Comparison of ENCODE assay signal across 8 cellular contexts in the genomic region with DNA sequence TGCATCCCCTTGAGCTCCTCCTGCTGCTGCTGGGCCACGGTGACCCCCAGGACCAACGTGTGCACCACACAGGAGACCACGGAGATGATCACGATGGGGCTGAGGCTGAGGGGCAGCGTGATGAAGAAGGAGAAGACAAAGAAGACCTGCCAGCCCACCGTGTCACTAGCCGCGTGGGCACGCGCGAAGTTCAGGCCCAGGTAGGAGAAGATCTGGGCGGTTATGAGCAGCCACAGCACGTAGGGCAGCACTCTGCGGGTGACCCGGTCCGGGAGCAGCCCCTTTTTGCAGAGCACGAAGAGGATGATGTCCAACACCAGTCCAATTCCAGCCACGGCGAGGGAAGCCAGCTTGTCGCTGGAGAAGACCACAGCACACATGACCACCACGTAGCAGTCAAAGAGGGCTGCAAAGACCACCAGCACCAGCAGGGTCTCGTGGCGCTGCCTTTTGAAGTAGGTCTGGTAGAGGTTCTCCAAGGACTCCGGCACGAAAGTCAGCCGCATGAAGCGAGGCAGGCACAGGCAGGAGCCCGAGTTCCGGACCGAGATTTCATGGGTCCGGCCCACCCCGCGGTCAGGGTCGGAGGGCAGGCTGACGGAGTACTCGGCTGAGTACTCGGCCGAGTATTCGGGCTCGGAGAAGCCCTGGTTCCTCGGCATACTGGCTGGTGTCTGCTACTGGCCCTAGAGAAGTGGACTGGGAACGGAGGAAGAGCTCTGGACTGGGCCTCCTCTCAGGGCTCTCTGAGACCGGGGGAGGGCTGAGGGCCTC.
DNase-seq lines count a peak whose midpoint lies in the region; ATAC-seq and TF ChIP-seq lines count a peak whose summit lies in the region.

No MANE protein-coding gene starts in this region.

- peak overlapping the region; percentile 35 to 67 for H3K9ac ChIP-seq in mucosa of rectum (ENCODE audit: low read depth in 1 of 2, low read length in 2 of 2)

- no peaks in the 10 kb centered on the region for H3K27me3 Mint-ChIP-seq in stimulated activated naive CD8-positive, alpha-beta T cell treated with anti-CD3 and anti-CD28 coated beads, Interleukin-15, Interleukin-2, amounts not matched to agents 100 ng/mL and 50 ng/mL, for 24 hours

- peak overlapping the region; percentile 47 for H3K27ac Mint-ChIP-seq in stimulated activated naive CD8-positive, alpha-beta T cell treated with anti-CD3 and anti-CD28 coated beads, Interleukin-15, Interleukin-2, amounts not matched to agents 100 ng/mL and 50 ng/mL, for 24 hours

- H3K4me1 ChIP-seq in mucosa of rectum (ENCODE audit: control insufficient read depth in 2 of 2, insufficient read depth in 2 of 2, low read length in 2 of 2), result peaks cover 21 to 27% of the 10 kb centered on the region in 2 donors

- H3K36me3 Mint-ChIP-seq in stimulated activated naive CD8-positive, alpha-beta T cell treated with anti-CD3 and anti-CD28 coated beads, Interleukin-15, Interleukin-2, amounts not matched to agents 100 ng/mL and 50 ng/mL, for 24 hours (ENCODE audit: low read depth), result peaks cover 27% of the 10 kb centered on the region

- no peaks in the 10 kb centered on the region for H3K9me3 Mint-ChIP-seq in stimulated activated naive CD8-positive, alpha-beta T cell treated with anti-CD3 and anti-CD28 coated beads, Interleukin-15, Interleukin-2, amounts not matched to agents 100 ng/mL and 50 ng/mL, for 24 hours

- peak overlapping the region; percentile 94 for H3K4me3 Mint-ChIP-seq in stimulated activated naive CD8-positive, alpha-beta T cell treated with anti-CD3 and anti-CD28 coated beads, Interleukin-15, Interleukin-2, amounts not matched to agents 100 ng/mL and 50 ng/mL, for 24 hours

- no peak for DNase-seq in stimulated activated naive CD8-positive, alpha-beta T cell treated with anti-CD3 and anti-CD28 coated beads, Interleukin-15, Interleukin-2, amounts not matched to agents 100 U/mL and 50 U/mL, for 24 hours
- DNase-seq in brain microvascular endothelial cell, result no peak
- DNase-seq in NCI-H82 treated with DMSO at 0.1 percent for 48 hours (lab: John Stamatoyannopoulos, UW; ENCODE audit: unreplicated experiment), result no peak
- DNase-seq in activated CD4-positive, CD25-positive, alpha-beta regulatory T cell (lab: John Stamatoyannopoulos, UW), result no peak
- no peak for DNase-seq in NCI-H69 (lab: John Stamatoyannopoulos, UW)

- H3K36me3 ChIP-seq in brain microvascular endothelial cell (replicated peaks) (no peaks in the 10 kb centered on the region), mucosa of rectum (ENCODE audit: control insufficient read depth in 2 of 2, insufficient read depth in 2 of 2, low read length in 2 of 2) (no peaks in the 10 kb centered on the region)

- in situ Hi-C loops in brain microvascular endothelial cell (cut with HindIII; ENCODE audit: low pct_ligation_motif_present, low sequenced_read_pairs), result no loop called here

- H3K9me3 ChIP-seq in mucosa of rectum (ENCODE audit: control insufficient read depth in 2 of 2, low read length in 2 of 2), result no peaks in the 10 kb centered on the region

- no peak for TF ChIP-seq CTCF in brain microvascular endothelial cell (IDR thresholded peaks at IDR 0.05; ENCODE audit: low read depth, low read length, missing control alignments)

- H3K4me3 ChIP-seq in brain microvascular endothelial cell (ENCODE audit: low read depth, low read length), result peak overlapping the region; percentile 61
- peak overlapping the region; percentile 58 to 76 for H3K4me3 ChIP-seq in mucosa of rectum (ENCODE audit: low read length in 2 of 2)

- no peaks in the 10 kb centered on the region for H3K27me3 ChIP-seq in brain microvascular endothelial cell (replicated peaks)
- no peaks in the 10 kb centered on the region for H3K27me3 ChIP-seq in mucosa of rectum (ENCODE audit: control insufficient read depth in 2 of 2, insufficient read depth in 2 of 2, low read length in 2 of 2)

- H3K27ac ChIP-seq in brain microvascular endothelial cell, result no peak overlapping the region
- H3K27ac ChIP-seq in mucosa of rectum (ENCODE audit: low read depth in 2 of 2, low read length in 2 of 2), result peak overlapping the region; percentile 24 to 49

- H3K4me1 Mint-ChIP-seq in stimulated activated naive CD8-positive, alpha-beta T cell treated with anti-CD3 and anti-CD28 coated beads, Interleukin-15, Interleukin-2, amounts not matched to agents 100 ng/mL and 50 ng/mL, for 24 hours (ENCODE audit: low read depth), result peaks cover 47% of the 10 kb centered on the region

- ATAC-seq in stimulated activated naive CD8-positive, alpha-beta T cell treated with anti-CD3 and anti-CD28 coated beads, Interleukin-15, Interleukin-2, amounts not matched to agents 100 U/mL and 50 U/mL, for 24 hours, result no peak
- no peak for ATAC-seq in HG02852 (IDR thresholded peaks at IDR 0.05; ENCODE audit: unreplicated experiment)
